ENCODE assay signal across 8 cellular contexts in genomic region chr16:31713071-31713944, GRCh38.
DNase-seq lines count a peak whose midpoint lies in the region; ATAC-seq and TF ChIP-seq lines count a peak whose summit lies in the region.

No MANE protein-coding gene starts in this region.

- peak overlapping the region; percentile 99 for H3K4me3 Mint-ChIP-seq in activated naive CD8-positive, alpha-beta T cell treated with anti-CD3 and anti-CD28 coated beads for 36 hours

- peaks cover 52% of the 10 kb centered on the region for H3K4me1 Mint-ChIP-seq in activated naive CD8-positive, alpha-beta T cell treated with anti-CD3 and anti-CD28 coated beads for 36 hours

- H3K9me3 Mint-ChIP-seq in activated naive CD8-positive, alpha-beta T cell treated with anti-CD3 and anti-CD28 coated beads for 36 hours, result peaks cover 14% of the 10 kb centered on the region

- H3K9me3 ChIP-seq in osteoblast (ENCODE audit: low read depth, low read length), result no peaks in the 10 kb centered on the region
- H3K9me3 ChIP-seq in thymus (ENCODE audit: control insufficient read depth), result no peaks in the 10 kb centered on the region

- peak overlapping the region; percentile 97 for H2AFZ ChIP-seq in osteoblast (ENCODE audit: low read length)

- peak; percentile 84 for ATAC-seq in HG02610 (IDR thresholded peaks at IDR 0.05; ENCODE audit: unreplicated experiment)

- H3K4me2 ChIP-seq in osteoblast (ENCODE audit: insufficient read depth, low read length), result peak overlapping the region; percentile 75

- H4K20me1 ChIP-seq in osteoblast (ENCODE audit: insufficient read depth, low read length), result peaks cover 22% of the 10 kb centered on the region

- H3K4me3 ChIP-seq in osteoblast (ENCODE audit: insufficient read depth, low read length) (peak overlapping the region; percentile 99), thymus (ENCODE audit: low read length) (peak overlapping the region; percentile 87)

- peaks cover 63% of the 10 kb centered on the region for H3K36me3 Mint-ChIP-seq in activated naive CD8-positive, alpha-beta T cell treated with anti-CD3 and anti-CD28 coated beads for 36 hours

- TF ChIP-seq CTCF in GM10266 (IDR thresholded peaks at IDR 0.05; ENCODE audit: control insufficient read depth, insufficient read depth, low read depth, missing control alignments) (no peak), osteoblast (IDR thresholded peaks at IDR 0.05; ENCODE audit: extremely low read depth, low read depth, low read length) (no peak)

- WGBS in thymus, result under 1% methylated on average over 59 of the region's 59 CpGs

- intact Hi-C loops in head of caudate nucleus (cut with DNase I), result no loop called here

- H3K79me2 ChIP-seq in osteoblast (ENCODE audit: insufficient read depth, low read length), result peaks cover 48% of the 10 kb centered on the region

- H3K27ac Mint-ChIP-seq in activated naive CD8-positive, alpha-beta T cell treated with anti-CD3 and anti-CD28 coated beads for 36 hours, result peak overlapping the region; percentile 99

- peaks cover 10% of the 10 kb centered on the region for H3K36me3 ChIP-seq in osteoblast (ENCODE audit: insufficient read depth, low read length)
- H3K36me3 ChIP-seq in thymus (ENCODE audit: control insufficient read depth, insufficient read depth), result peaks cover 15% of the 10 kb centered on the region

- peaks cover 3% of the 10 kb centered on the region for H3K27me3 Mint-ChIP-seq in activated naive CD8-positive, alpha-beta T cell treated with anti-CD3 and anti-CD28 coated beads for 36 hours

- H3K27me3 ChIP-seq in osteoblast (ENCODE audit: insufficient read depth, low read length) (no peaks in the 10 kb centered on the region), thymus (ENCODE audit: control insufficient read depth, insufficient read depth) (no peaks in the 10 kb centered on the region)

- DNase-seq in GM10266 (ENCODE audit: extremely low spot score), result peak; percentile 92
- peak; percentile 93 for DNase-seq in NCI-H1092 (lab: John Stamatoyannopoulos, UW)
- peak; percentile 91 for DNase-seq in SKM-1 (lab: John Stamatoyannopoulos, UW; ENCODE audit: unreplicated experiment)
- DNase-seq in activated naive CD8-positive, alpha-beta T cell treated with anti-CD3 and anti-CD28 coated beads for 36 hours, result peak; percentile 91
- DNase-seq in head of caudate nucleus, result peak; percentile 86 to 97 (median 94)
- DNase-seq in osteoblast (ENCODE audit: insufficient read length, low spot score, missing footprints), result peak; percentile 99

- H3K27ac ChIP-seq in osteoblast (ENCODE audit: low read depth, low read length) (peak overlapping the region; percentile 93), thymus (ENCODE audit: low read depth) (peak overlapping the region; percentile 92)

- H3K4me1 ChIP-seq in osteoblast (ENCODE audit: insufficient read depth, low read length), result peaks cover 11% of the 10 kb centered on the region
- peaks cover 27% of the 10 kb centered on the region for H3K4me1 ChIP-seq in thymus (ENCODE audit: control insufficient read depth, insufficient read depth, low read length)

Comparison
In these comparisons a context has a peak if more than half of its experiments do, and no peak if none do; other contexts are left out.
1. Peak in every context shown above with its lines: DNase-seq, ATAC-seq, H3K4me3 ChIP-seq and H3K27ac ChIP-seq.